20 cellular contexts compared by ENCODE assay signal in genomic region chr22:45526263-45526662, GRCh38. TPM values are rescaled to one million over a fixed set of nuclear protein-coding genes. Genes with fewer than 3 reads are reported as not detected.
"Had no signal": no experiment of that assay in that cellular context is flagged by ENCODE, and none has a peak within 500 bp of the region (broad histone marks: within the 10 kb centered on the region; RNA-seq: fewer than 3 reads in every experiment).

No MANE protein-coding gene starts in this region.

- H3K27ac ChIP-seq: epithelial cell of prostate, neutrophil, right lobe of liver, thyroid gland had no signal

- DNase-seq: activated CD4-positive, alpha-beta T cell treated with anti-CD3 and anti-CD28 coated beads, Interleukin-2, amount 50 U/mL, for 1 hour; activated naive CD4-positive, alpha-beta T cell treated with anti-CD3 and anti-CD28 coated beads, Interleukin-2, amount 50 U/mL, for 16 hours; activated T-cell treated with anti-CD3 and anti-CD28 coated beads for 4 hours; cerebellar nuclear complex; effector memory CD8-positive, alpha-beta T cell; glutamatergic neuron; immature natural killer cell; left cardiac atrium; naive thymus-derived CD8-positive, alpha-beta T cell; right lobe of liver; stimulated activated CD4-positive, alpha-beta T cell treated with anti-CD3 and anti-CD28 coated beads, Interleukin-12 subunit alpha, Interleukin-12 subunit beta, amount 100 ng/mL, for 4 hours; T-helper 2 cell; thyroid gland had no signal

- H3K27me3 ChIP-seq: neutrophil, right lobe of liver, thyroid gland had no signal

- H3K36me3 ChIP-seq: neutrophil, right lobe of liver, thyroid gland had no signal

- H3K36me3 Mint-ChIP-seq: immature natural killer cell; naive thymus-derived CD8-positive, alpha-beta T cell had no signal

- H3K4me1 Mint-ChIP-seq: immature natural killer cell had no signal

- H3K9me3 Mint-ChIP-seq: brain; dendritic cell treated with granulocyte-macrophage colony-stimulating factor and Interleukin-4, amounts not matched to agents 40 ng/mL and 50 ng/mL, for 4 days; effector memory CD8-positive, alpha-beta T cell; immature natural killer cell; naive thymus-derived CD8-positive, alpha-beta T cell; stimulated activated naive CD8-positive, alpha-beta T cell treated with anti-CD3 and anti-CD28 coated beads, Interleukin-15, Interleukin-2, amounts not matched to agents 100 ng/mL and 50 ng/mL, for 24 hours had no signal

- H3K9me3 ChIP-seq: neutrophil, right lobe of liver, thyroid gland had no signal

- H3K27ac Mint-ChIP-seq: dendritic cell treated with granulocyte-macrophage colony-stimulating factor and Interleukin-4, amounts not matched to agents 40 ng/mL and 50 ng/mL, for 4 days; effector memory CD8-positive, alpha-beta T cell; immature natural killer cell; naive thymus-derived CD8-positive, alpha-beta T cell; progenitor cell of endocrine pancreas; stimulated activated naive CD8-positive, alpha-beta T cell treated with anti-CD3 and anti-CD28 coated beads, Interleukin-15, Interleukin-2, amounts not matched to agents 100 ng/mL and 50 ng/mL, for 24 hours had no signal

- H3K4me1 ChIP-seq: right lobe of liver, thyroid gland had no signal

- H3K27me3 Mint-ChIP-seq: brain; dendritic cell treated with granulocyte-macrophage colony-stimulating factor and Interleukin-4, amounts not matched to agents 40 ng/mL and 50 ng/mL, for 4 days; progenitor cell of endocrine pancreas; stimulated activated naive CD8-positive, alpha-beta T cell treated with anti-CD3 and anti-CD28 coated beads, Interleukin-15, Interleukin-2, amounts not matched to agents 100 ng/mL and 50 ng/mL, for 24 hours had no signal

- H3K4me3 ChIP-seq: right lobe of liver, thyroid gland had no signal

- ATAC-seq: effector memory CD8-positive, alpha-beta T cell; left cardiac atrium; naive thymus-derived CD8-positive, alpha-beta T cell had no signal

- H3K4me3 Mint-ChIP-seq: brain; dendritic cell treated with granulocyte-macrophage colony-stimulating factor and Interleukin-4, amounts not matched to agents 40 ng/mL and 50 ng/mL, for 4 days; effector memory CD8-positive, alpha-beta T cell; immature natural killer cell; naive thymus-derived CD8-positive, alpha-beta T cell; stimulated activated naive CD8-positive, alpha-beta T cell treated with anti-CD3 and anti-CD28 coated beads, Interleukin-15, Interleukin-2, amounts not matched to agents 100 ng/mL and 50 ng/mL, for 24 hours had no signal

RNA-seq across cellular contexts. Expression of gene FBLN1, which starts 23.6 kb away (rescaled TPM):
- total RNA-seq: activated CD8-positive, alpha-beta memory T cell treated with anti-CD3 and anti-CD28 coated beads for 36 hours; naive thymus-derived CD8-positive, alpha-beta T cell had no signal
